8 cellular contexts compared by ENCODE assay signal in the genomic region with DNA sequence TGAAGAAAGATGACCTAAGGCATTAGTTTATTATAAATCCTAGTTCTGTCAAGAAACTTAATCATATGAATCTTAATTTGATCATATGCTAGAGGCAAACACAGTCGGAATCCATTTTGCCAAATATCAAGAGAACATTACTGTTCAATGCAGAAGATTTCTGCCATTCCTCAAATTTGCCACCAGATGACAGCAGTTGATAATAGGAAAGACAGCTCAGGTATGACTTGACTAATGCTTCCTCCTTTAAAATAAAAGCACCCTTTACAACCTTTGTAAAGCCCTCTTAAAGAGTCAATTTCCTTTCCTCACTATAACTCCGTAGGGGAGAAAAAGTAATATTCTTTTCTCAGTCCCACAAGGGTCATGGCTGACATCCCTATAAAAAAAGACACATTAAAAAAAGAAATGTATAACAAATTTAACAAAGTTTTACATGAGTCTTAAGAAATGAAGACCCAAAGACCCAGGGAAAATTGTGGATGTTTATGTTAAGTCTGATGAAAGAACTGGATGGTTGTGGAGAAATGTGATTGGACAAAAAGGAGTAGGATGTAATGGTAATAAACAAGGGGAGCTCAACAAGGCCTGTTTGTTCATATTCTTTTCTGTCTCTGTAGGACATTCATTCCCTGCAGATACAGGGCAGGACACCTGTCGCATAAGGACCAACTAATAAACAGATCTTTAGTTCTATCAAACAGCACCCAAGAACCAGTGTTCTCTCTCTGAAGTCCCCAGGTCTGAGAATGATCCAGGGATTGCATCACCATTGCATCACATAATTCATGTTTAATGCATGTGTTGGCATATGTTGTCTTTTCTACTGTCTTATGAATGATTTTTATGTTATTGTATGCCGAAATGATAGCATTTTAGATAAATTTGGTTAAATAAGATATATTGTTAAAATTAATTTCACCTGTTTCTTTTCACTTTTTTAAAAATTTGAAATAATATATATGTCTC. TPM values are rescaled to one million over a fixed set of nuclear protein-coding genes. Genes with fewer than 3 reads are reported as not detected.
A peak's percentile ranks its signal among the peaks of the same experiment; 100 is the strongest.
DNase-seq lines count a peak whose midpoint lies in the region; ATAC-seq and TF ChIP-seq lines count a peak whose summit lies in the region.

No MANE protein-coding gene starts in this region.

- H3K9me3 Mint-ChIP-seq in activated CD4-positive, alpha-beta T cell treated with anti-CD3 and anti-CD28 coated beads, Interleukin-2, amount 10 ng/mL, durations not matched to agents 24 days and 14 days, result peaks cover 6% of the 10 kb centered on the region

- intact Hi-C loops in activated CD4-positive, alpha-beta T cell treated with anti-CD3 and anti-CD28 coated beads, Interleukin-2, amount 10 ng/mL, durations not matched to agents 24 days and 14 days (cut with micrococcal nuclease), result loop anchor here (1.0 to 5.0 kb wide), 10 partner anchors 58 to 819 kb away; a partner anchor contains a TSS

- H3K27ac Mint-ChIP-seq in activated CD4-positive, alpha-beta T cell treated with anti-CD3 and anti-CD28 coated beads, Interleukin-2, amount 10 ng/mL, durations not matched to agents 24 days and 14 days, result peak overlapping the region; percentile 48

- H3K27ac ChIP-seq in substantia nigra (ENCODE audit: low read depth, low read length, poor library complexity, severe bottlenecking), result no peak overlapping the region

- peaks cover 5% of the 10 kb centered on the region for H3K36me3 Mint-ChIP-seq in activated CD4-positive, alpha-beta T cell treated with anti-CD3 and anti-CD28 coated beads, Interleukin-2, amount 10 ng/mL, durations not matched to agents 24 days and 14 days (ENCODE audit: low read depth)

- H3K4me1 Mint-ChIP-seq in activated CD4-positive, alpha-beta T cell treated with anti-CD3 and anti-CD28 coated beads, Interleukin-2, amount 10 ng/mL, durations not matched to agents 24 days and 14 days, result peaks cover 20% of the 10 kb centered on the region

- H3K4me3 Mint-ChIP-seq in activated CD4-positive, alpha-beta T cell treated with anti-CD3 and anti-CD28 coated beads, Interleukin-2, amount 10 ng/mL, durations not matched to agents 24 days and 14 days, result no peak overlapping the region

- peak; percentile 92 for TF ChIP-seq CTCF in LNCaP clone FGC (IDR thresholded peaks at IDR 0.05; ENCODE audit: control insufficient read depth, extremely low read depth, insufficient read depth)
- TF ChIP-seq CTCF in WI38 (IDR thresholded peaks at IDR 0.05; ENCODE audit: low read depth, low read length), result peak; percentile 65

- ATAC-seq in GM21529 (IDR thresholded peaks at IDR 0.05; ENCODE audit: unreplicated experiment), result peak; percentile 80
- ATAC-seq in GM21576 (IDR thresholded peaks at IDR 0.05; ENCODE audit: unreplicated experiment), result no peak

- DNase-seq in activated CD4-positive, alpha-beta T cell treated with anti-CD3 and anti-CD28 coated beads, Interleukin-2, amount 10 ng/mL, durations not matched to agents 24 days and 14 days, result peak; percentile 69
- DNase-seq in activated CD4-positive, alpha-beta T cell treated with anti-CD3 and anti-CD28 coated beads for 4 hours, result no peak
- DNase-seq in LNCaP clone FGC (ENCODE audit: low read depth), result peak; percentile 42
- peak; percentile 24 for DNase-seq in inferior parietal cortex (ENCODE audit: extremely low spot score)
- no peak for DNase-seq in substantia nigra (lab: John Stamatoyannopoulos, UW)

- peaks cover 35% of the 10 kb centered on the region for H3K27me3 Mint-ChIP-seq in activated CD4-positive, alpha-beta T cell treated with anti-CD3 and anti-CD28 coated beads, Interleukin-2, amount 10 ng/mL, durations not matched to agents 24 days and 14 days

- no peak overlapping the region for H3K4me3 ChIP-seq in LNCaP clone FGC (ENCODE audit: low read depth, low read length)
- H3K4me3 ChIP-seq in WI38 (ENCODE audit: low read depth, low read length), result no peak overlapping the region

RNA-seq across cellular contexts. Expression of a gene that starts 23.0 kb away (rescaled TPM):
- total RNA-seq in activated CD4-positive, alpha-beta T cell treated with anti-CD3 and anti-CD28 coated beads, Interleukin-2, amount 10 ng/mL, durations not matched to agents 24 days and 14 days, result not detected in 2 replicates

Comparison
In these comparisons a context has a peak if more than half of its experiments do, and no peak if none do; other contexts are left out.
1. DNase-seq: peak in activated CD4-positive, alpha-beta T cell treated with anti-CD3 and anti-CD28 coated beads, Interleukin-2, amount 10 ng/mL, durations not matched to agents 24 days and 14 days (single experiment), LNCaP clone FGC (single experiment) and inferior parietal cortex (single experiment); none in activated CD4-positive, alpha-beta T cell treated with anti-CD3 and anti-CD28 coated beads for 4 hours (0 of 2) and substantia nigra (0 of 49).